Comparison of ENCODE assay signal across 8 cellular contexts in the genomic region with DNA sequence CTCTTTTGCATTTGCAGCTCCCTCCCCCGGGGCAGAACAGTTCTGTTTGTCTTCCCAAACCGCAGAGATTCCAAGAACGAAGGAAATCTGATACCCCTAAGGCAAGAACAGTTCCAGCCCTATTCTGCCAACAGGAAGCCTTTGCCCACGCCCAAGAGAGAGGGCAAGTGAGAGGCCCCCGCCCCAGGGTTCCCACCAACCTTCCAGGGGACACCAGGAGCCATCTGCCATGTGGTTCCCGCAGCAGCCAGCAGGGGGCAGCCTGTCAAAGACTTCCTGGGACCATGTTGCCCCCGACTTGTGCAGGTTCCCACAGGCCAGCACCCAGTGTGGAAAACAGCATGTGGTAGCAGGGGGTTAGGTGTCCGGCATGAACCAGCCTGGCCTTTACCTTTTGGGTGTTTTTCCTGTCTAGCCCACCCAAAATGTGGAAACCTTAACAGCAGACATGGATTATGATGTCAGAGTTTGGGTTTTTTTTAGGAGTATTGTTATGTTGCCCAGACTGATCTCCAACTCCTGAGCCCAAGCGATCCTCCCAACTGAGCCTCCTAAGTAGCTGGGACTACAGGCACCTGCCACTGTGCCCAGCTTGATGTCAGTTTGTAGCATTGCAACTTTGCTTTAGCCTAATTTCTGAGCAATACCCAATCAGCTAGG. TPM values are rescaled to one million over a fixed set of nuclear protein-coding genes. Genes with fewer than 3 reads are reported as not detected.
DNase-seq lines count a peak whose midpoint lies in the region; ATAC-seq and TF ChIP-seq lines count a peak whose summit lies in the region.

No MANE protein-coding gene starts in this region.

- no peak overlapping the region for H3K27ac Mint-ChIP-seq in activated CD4-positive, alpha-beta T cell treated with anti-CD3 and anti-CD28 coated beads, Interleukin-2, amount 10 ng/mL, durations not matched to agents 24 days and 14 days

- no peaks in the 10 kb centered on the region for H3K27me3 ChIP-seq in lung (ENCODE audit: control insufficient read depth, insufficient read depth)

- no peaks in the 10 kb centered on the region for H3K4me1 ChIP-seq in lung (ENCODE audit: control insufficient read depth in 2 of 2, insufficient read depth in 2 of 2, low read length in 2 of 2)

- TF ChIP-seq CTCF in choroid plexus epithelial cell (conservative IDR thresholded peaks at IDR 0.05; ENCODE audit: low read depth, low read length) (peak; percentile 85), lung (IDR thresholded peaks at IDR 0.05; ENCODE audit: control extremely low read depth, extremely low read depth) (peak; percentile 47)

- H3K27ac ChIP-seq in lung (ENCODE audit: low read depth in 1 of 2, low read length in 1 of 2): no peak overlapping the region

- H3K4me3 ChIP-seq in choroid plexus epithelial cell (ENCODE audit: low read depth, low read length): no peak overlapping the region
- H3K4me3 ChIP-seq in lung: no peak overlapping the region

- 40 to 54% methylated on average over 9 of the region's 9 CpGs for WGBS in lung, 2 donors

- peak; percentile 18 for DNase-seq in GDM1 (lab: John Stamatoyannopoulos, UW)
- DNase-seq in LoVo (ENCODE audit: low spot score): peak; percentile 27
- peak; percentile 91 for DNase-seq in activated CD4-positive, alpha-beta T cell treated with anti-CD3 and anti-CD28 coated beads, Interleukin-2, amount 10 ng/mL, durations not matched to agents 24 days and 14 days
- peak; percentile 64 for DNase-seq in choroid plexus epithelial cell (ENCODE audit: low read depth)
- peak; percentile 64 for DNase-seq in lung (ENCODE audit: low spot score)
- DNase-seq in stimulated activated CD8-positive, alpha-beta memory T cell treated with anti-CD3 and anti-CD28 coated beads, Interleukin-15, amount 100 ng/mL, for 24 hours (ENCODE audit: low read depth): peak; percentile 60
- no peak for DNase-seq in cortex of kidney (lab: John Stamatoyannopoulos, UW)

- ATAC-seq in lung (ENCODE audit: insufficient read depth, low FRiP score) (no peak), HG03280 (IDR thresholded peaks at IDR 0.05; ENCODE audit: unreplicated experiment) (no peak)

- no peak overlapping the region for H3K4me3 Mint-ChIP-seq in activated CD4-positive, alpha-beta T cell treated with anti-CD3 and anti-CD28 coated beads, Interleukin-2, amount 10 ng/mL, durations not matched to agents 24 days and 14 days

- no peaks in the 10 kb centered on the region for H3K36me3 ChIP-seq in lung (ENCODE audit: control insufficient read depth in 2 of 2, insufficient read depth in 2 of 2, low read length in 2 of 2)

- no peaks in the 10 kb centered on the region for H3K9me3 ChIP-seq in lung (ENCODE audit: control insufficient read depth in 2 of 2, insufficient read depth in 1 of 2, low read length in 1 of 2)

- no peaks in the 10 kb centered on the region for H3K36me3 Mint-ChIP-seq in activated CD4-positive, alpha-beta T cell treated with anti-CD3 and anti-CD28 coated beads, Interleukin-2, amount 10 ng/mL, durations not matched to agents 24 days and 14 days (ENCODE audit: low read depth)

- intact Hi-C loops in activated CD4-positive, alpha-beta T cell treated with anti-CD3 and anti-CD28 coated beads, Interleukin-2, amount 10 ng/mL, durations not matched to agents 24 days and 14 days (cut with micrococcal nuclease): no loop called here

- H3K4me1 Mint-ChIP-seq in activated CD4-positive, alpha-beta T cell treated with anti-CD3 and anti-CD28 coated beads, Interleukin-2, amount 10 ng/mL, durations not matched to agents 24 days and 14 days: no peaks in the 10 kb centered on the region

- H3K27me3 Mint-ChIP-seq in activated CD4-positive, alpha-beta T cell treated with anti-CD3 and anti-CD28 coated beads, Interleukin-2, amount 10 ng/mL, durations not matched to agents 24 days and 14 days: peaks cover 5% of the 10 kb centered on the region

- H3K9me3 Mint-ChIP-seq in activated CD4-positive, alpha-beta T cell treated with anti-CD3 and anti-CD28 coated beads, Interleukin-2, amount 10 ng/mL, durations not matched to agents 24 days and 14 days: no peaks in the 10 kb centered on the region

RNA-seq across cellular contexts. Expression of gene EFHD1, which starts 21.7 kb away (rescaled TPM):
- total RNA-seq in activated CD4-positive, alpha-beta T cell treated with anti-CD3 and anti-CD28 coated beads, Interleukin-2, amount 10 ng/mL, durations not matched to agents 24 days and 14 days: 0.31 and 0.49 TPM in 2 replicates
- 1 to 10 TPM; 2.2 to 8.6 TPM for total RNA-seq in lung
- polyA plus RNA-seq in lung: 1 to 10 TPM; 2.3 to 7.4 TPM
